Comparison of ENCODE assay signal across 9 cellular contexts in genomic region chr4:21469438-21470032, GRCh38.
DNase-seq lines count a peak whose midpoint lies in the region; ATAC-seq and TF ChIP-seq lines count a peak whose summit lies in the region.
"Had no signal": no experiment of that assay in that cellular context is flagged by ENCODE, and none has a peak within 500 bp of the region (broad histone marks: within the 10 kb centered on the region; RNA-seq: fewer than 3 reads in every experiment).

No MANE protein-coding gene starts in this region.

- POLR2A ChIA-PET in AG04450 (lab: Yijun Ruan, JAX): no interaction called here

- in situ Hi-C loops in SK-MEL-5 (cut with HindIII; ENCODE audit: low pct_unique_long_range_greater_than_20kb, low sequenced_read_pairs): no loop called here

- DNase-seq in AG04450 (ENCODE audit: low read depth, low spot score) (no peak), HCEC 1CT (peak; percentile 1), SK-MEL-5 (ENCODE audit: low read depth, low spot score) (peak; percentile 40), inferior parietal cortex (ENCODE audit: extremely low spot score) (peak; percentile 62), left colon (no peak), SHP77 treated with DMSO at 0.1 percent for 48 hours (lab: John Stamatoyannopoulos, UW) (no peak)
- DNase-seq in effector CD4-positive, alpha-beta T cell: no peak
- DNase-seq: stimulated activated naive CD4-positive, alpha-beta T cell had no signal

- ATAC-seq in left colon (no peak), HG02938 (IDR thresholded peaks at IDR 0.05; ENCODE audit: unreplicated experiment) (no peak)

- peak; percentile 23; the same call in 1 of the 2 replicates for TF ChIP-seq CTCF in AG04450 (IDR thresholded peaks at IDR 0.05; ENCODE audit: low read depth, low read length)

- peaks cover 4% of the 10 kb centered on the region for H3K9me3 ChIP-seq in AG04450 (ENCODE audit: control insufficient read depth, insufficient read depth, low read length)

- no peak overlapping the region for H3K27ac ChIP-seq in AG04450 (ENCODE audit: low read depth, low read length)

- intact Hi-C loops in left colon (cut with DNase I, micrococcal nuclease): no loop called here

- H3K27me3 ChIP-seq in AG04450 (ENCODE audit: control insufficient read depth, insufficient read depth, low read length): no peaks in the 10 kb centered on the region

- CTCF ChIA-PET in AG04450 (lab: Charles Lee): interaction anchor here (0.6 to 2.4 kb wide), 2 partner anchors 118 to 696 kb away, joined by 3 to 8 read pairs; no protein-coding TSS in a partner anchor

- H3K4me3 ChIP-seq in AG04450 (ENCODE audit: low read depth, low read length): no peak overlapping the region

Comparison
In these comparisons a context has a peak if more than half of its experiments do, and no peak if none do; other contexts are left out.
1. DNase-seq: peak in HCEC 1CT (single experiment), SK-MEL-5 (single experiment) and inferior parietal cortex (single experiment); none in AG04450 (single experiment), left colon (0 of 2), effector CD4-positive, alpha-beta T cell (single experiment) and SHP77 treated with DMSO at 0.1 percent for 48 hours (single experiment).